Comparison of ENCODE assay signal across 8 cellular contexts in genomic region chr11:3854660-3854976, GRCh38. TPM values are rescaled to one million over a fixed set of nuclear protein-coding genes. Genes with fewer than 3 reads are reported as not detected.
DNase-seq lines count a peak whose midpoint lies in the region; ATAC-seq and TF ChIP-seq lines count a peak whose summit lies in the region.

No MANE protein-coding gene starts in this region.

- TF ChIP-seq CTCF in Peyer's patch (IDR thresholded peaks at IDR 0.05) = no peak
- TF ChIP-seq CTCF in esophagus muscularis mucosa (IDR thresholded peaks at IDR 0.05) = no peak
- TF ChIP-seq CTCF in sigmoid colon (IDR thresholded peaks at IDR 0.05) = no peak

- intact Hi-C loops in esophagus muscularis mucosa (cut with DNase I) (loop anchor here (10.0 kb wide), 2 partner anchors 90 to 130 kb away; no protein-coding TSS in a partner anchor), sigmoid colon (cut with DNase I) (no loop called here)

- 18% methylated on average over 7 of the region's 7 CpGs for WGBS in esophagus muscularis mucosa
- WGBS in sigmoid colon, 2 donors = 17 to 19% methylated on average over 7 of the region's 7 CpGs

- H3K4me3 ChIP-seq in Peyer's patch (peak overlapping the region; percentile 79 to 96 (median 89)), esophagus muscularis mucosa (peak overlapping the region; percentile 83 to 99 (median 98)), sigmoid colon (peak overlapping the region in 3 of 4 donors; percentile 83 to 94 (median 90))

- TF ChIP-seq EP300 in esophagus muscularis mucosa (IDR thresholded peaks at IDR 0.05) = no peak
- no peak for TF ChIP-seq EP300 in sigmoid colon (IDR thresholded peaks at IDR 0.05)

- DNase-seq in Peyer's patch = no peak
- no peak for DNase-seq in esophagus muscularis mucosa (ENCODE audit: extremely low spot score)
- DNase-seq in sigmoid colon = no peak
- DNase-seq in RKO (ENCODE audit: low spot score) = no peak
- DNase-seq in hippocampal formation (lab: John Stamatoyannopoulos, UW) = no peak
- DNase-seq in mesenteric fat pad (ENCODE audit: low spot score) = no peak

- H3K4me1 ChIP-seq in Peyer's patch (peaks cover 6 to 45% (median 32%) of the 10 kb centered on the region in 4 donors), esophagus muscularis mucosa (peaks cover 32 to 45% (median 44%) of the 10 kb centered on the region in 4 donors), sigmoid colon (peaks cover 0 to 45% (median 41%) of the 10 kb centered on the region in 4 donors)

- no peaks in the 10 kb centered on the region for H3K27me3 ChIP-seq in Peyer's patch
- H3K27me3 ChIP-seq in esophagus muscularis mucosa = no peaks in the 10 kb centered on the region
- no peaks in the 10 kb centered on the region for H3K27me3 ChIP-seq in sigmoid colon

- TF ChIP-seq POLR2A in GM15510 (IDR thresholded peaks at IDR 0.05; ENCODE audit: borderline replicate concordance, extremely low read depth, insufficient read length) = peak; percentile 6
- TF ChIP-seq POLR2A in Peyer's patch (IDR thresholded peaks at IDR 0.05) = no peak
- no peak for TF ChIP-seq POLR2A in esophagus muscularis mucosa (IDR thresholded peaks at IDR 0.05; ENCODE audit: low read depth)
- no peak for TF ChIP-seq POLR2A in sigmoid colon (IDR thresholded peaks at IDR 0.05)

- H3K27ac ChIP-seq in Peyer's patch (peak overlapping the region; percentile 97 to 99 (median 98)), esophagus muscularis mucosa (replicated peaks in 1 of 4) (peak overlapping the region; percentile 98 to 99 (median 98)), sigmoid colon (peak overlapping the region; percentile 91 to 100 (median 99))

- no peaks in the 10 kb centered on the region for H3K36me3 ChIP-seq in Peyer's patch
- no peaks in the 10 kb centered on the region for H3K36me3 ChIP-seq in esophagus muscularis mucosa
- no peaks in the 10 kb centered on the region for H3K36me3 ChIP-seq in sigmoid colon

- ATAC-seq in HG02678 (IDR thresholded peaks at IDR 0.05; ENCODE audit: unreplicated experiment) = no peak

- H3K9me3 ChIP-seq in Peyer's patch (no peaks in the 10 kb centered on the region), esophagus muscularis mucosa (no peaks in the 10 kb centered on the region), sigmoid colon (no peaks in the 10 kb centered on the region)

RNA-seq across cellular contexts. Expression of gene STIM1, which starts 0.8 kb away (rescaled TPM):
- 100 to 1,000 TPM in 1 of 4 donors, 10 to 100 TPM in 3; 36.3 to 158 (median 46.1) TPM for total RNA-seq in Peyer's patch
- total RNA-seq in esophagus muscularis mucosa = 100 to 1,000 TPM in 2 of 4 donors, 10 to 100 TPM in 2; 65.2 to 150 (median 92.6) TPM
- total RNA-seq in sigmoid colon = 10 to 100 TPM; 24.7 to 37.4 (median 30.4) TPM
- 10 to 100 TPM in 2 of 3 donors, 1 to 10 TPM in 1; 5.3 to 44.8 (median 15.6) TPM for polyA plus RNA-seq in sigmoid colon
- 125 TPM for total RNA-seq in mesenteric fat pad

RNA-seq across cellular contexts. Expression of gene RHOG, which starts 13.9 kb away (rescaled TPM):
- total RNA-seq in Peyer's patch (10 to 100 TPM; 33.8 to 83.0 (median 67.0) TPM), esophagus muscularis mucosa (10 to 100 TPM; 53.6 to 75.5 (median 59.4) TPM), sigmoid colon (10 to 100 TPM; 37.3 to 48.7 (median 46.0) TPM), mesenteric fat pad (83.3 TPM)
- polyA plus RNA-seq in sigmoid colon = 10 to 100 TPM; 59.5 to 90.3 (median 81.8) TPM

RNA-seq across cellular contexts. Expression of gene PGAP2, which starts 46.3 kb away (rescaled TPM):
- total RNA-seq in Peyer's patch (10 to 100 TPM in 3 of 4 donors, 1 to 10 TPM in 1; 9.1 to 67.2 (median 53.7) TPM), esophagus muscularis mucosa (1 to 10 TPM; 5.1 to 7.4 (median 7.0) TPM), sigmoid colon (1 to 10 TPM; 3.7 to 7.1 (median 4.5) TPM), mesenteric fat pad (8.3 TPM)
- polyA plus RNA-seq in sigmoid colon = 10 to 100 TPM in 2 of 3 donors, 1 to 10 TPM in 1; 6.9 to 19.4 (median 11.4) TPM

RNA-seq across cellular contexts. Expression of gene NUP98, which starts 57.3 kb away (rescaled TPM):
- total RNA-seq in Peyer's patch (100 to 1,000 TPM in 1 of 4 donors, 10 to 100 TPM in 3; 67.7 to 113 (median 86.8) TPM), esophagus muscularis mucosa (100 to 1,000 TPM in 1 of 4 donors, 10 to 100 TPM in 3; 67.7 to 117 (median 89.8) TPM), sigmoid colon (100 to 1,000 TPM in 3 of 4 donors, 10 to 100 TPM in 1; 83.5 to 158 (median 126) TPM), mesenteric fat pad (78.7 TPM)
- polyA plus RNA-seq in sigmoid colon = 10 to 100 TPM; 14.4 to 33.3 (median 14.6) TPM
